ENCODE assay signal across 16 cellular contexts in the genomic region with DNA sequence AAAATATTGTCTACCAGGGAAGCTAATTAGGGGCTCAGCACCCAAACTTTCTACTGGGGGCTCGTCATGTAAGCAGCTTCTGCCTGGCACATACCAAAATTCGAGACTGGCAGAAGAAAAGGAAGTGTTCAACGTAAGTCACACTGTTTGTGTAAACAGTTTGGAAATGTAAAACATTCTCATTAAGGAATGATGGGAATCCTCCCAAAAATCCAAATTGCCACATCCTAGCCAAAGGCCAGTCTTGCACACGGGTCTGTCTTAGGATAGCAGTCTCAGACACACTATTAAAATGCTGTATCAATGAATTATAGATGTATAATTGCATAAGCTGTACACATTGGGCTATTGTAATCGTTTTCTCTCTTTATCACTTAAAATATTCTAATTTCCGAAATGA. TPM values are rescaled to one million over a fixed set of nuclear protein-coding genes. Genes with fewer than 3 reads are reported as not detected.
DNase-seq lines count a peak whose midpoint lies in the region; ATAC-seq, FAIRE-seq and TF ChIP-seq lines count a peak whose summit lies in the region.
"Had no signal": no experiment of that assay in that cellular context is flagged by ENCODE, and none has a peak within 500 bp of the region (broad histone marks: within the 10 kb centered on the region; RNA-seq: fewer than 3 reads in every experiment).

No MANE protein-coding gene starts in this region.

- intact Hi-C loops in psoas muscle (cut with DNase I), result no loop called here
- intact Hi-C loops in Calu3 (cut with micrococcal nuclease; ENCODE audit: unreplicated experiment), result no loop called here

- H3K36me3 ChIP-seq in fibroblast of lung (ENCODE audit: control insufficient read depth, insufficient read depth, low read length), result peaks cover 2% of the 10 kb centered on the region
- peaks cover 2 to 19% of the 10 kb centered on the region in 2 donors for H3K36me3 ChIP-seq in psoas muscle (ENCODE audit: insufficient read depth in 1 of 2, low read depth in 1 of 2)

- no peak overlapping the region for H2AFZ ChIP-seq in fibroblast of lung (ENCODE audit: low read length)

- peak overlapping the region; percentile 51 for H3K4me2 ChIP-seq in fibroblast of lung (ENCODE audit: extremely low read depth, insufficient read depth, low read length)

- H3K4me1 Mint-ChIP-seq in Calu3 (ENCODE audit: low read depth, unreplicated experiment), result no peaks in the 10 kb centered on the region

- peak; percentile 84 for DNase-seq in AG10803 (ENCODE audit: low read depth)
- DNase-seq in GM12892 (ENCODE audit: insufficient read length), result no peak
- peak; percentile 2 to 56 for DNase-seq in fibroblast of lung (ENCODE audit: low read depth in 2 of 2)
- no peak for DNase-seq in psoas muscle
- DNase-seq in Calu3, result no peak
- DNase-seq in NAMALWA (ENCODE audit: low spot score), result no peak
- DNase-seq in activated CD8-positive, alpha-beta memory T cell treated with anti-CD3 and anti-CD28 coated beads for 24 hours, result no peak
- DNase-seq: C1 segment of cervical spinal cord, MM.1S, NCI-H1105 treated with DMSO at 0.1 percent for 48 hours, NCI-H187, NCI-H446 treated with DMSO at 0.1 percent for 48 hours, NCI-H748 treated with DMSO at 0.1 percent for 48 hours had no signal

- no peaks in the 10 kb centered on the region for H3K9me3 Mint-ChIP-seq in Calu3 (ENCODE audit: low read depth, unreplicated experiment)

- no TSS peak for BruUV-seq in Calu3 (replicated peaks; lab: Mats Ljungman, UMichigan)

- H3K27ac ChIP-seq in fibroblast of lung (ENCODE audit: insufficient read depth, low read length), result peak overlapping the region; percentile 24
- peak overlapping the region; percentile 12 for H3K27ac ChIP-seq in psoas muscle
- H3K27ac ChIP-seq: SK-N-MC had no signal

- H3K27me3 ChIP-seq in fibroblast of lung (ENCODE audit: control insufficient read depth, insufficient read depth, low read length) (no peaks in the 10 kb centered on the region), psoas muscle (ENCODE audit: insufficient read depth in 3 of 3, low read length in 2 of 3) (no peaks in the 10 kb centered on the region)

- H4K20me1 ChIP-seq in fibroblast of lung (ENCODE audit: control insufficient read depth, extremely low read depth, insufficient read depth, low read length), result no peaks in the 10 kb centered on the region

- H3K36me3 Mint-ChIP-seq in Calu3 (ENCODE audit: insufficient read depth, unreplicated experiment), result peaks cover 9% of the 10 kb centered on the region

- FAIRE-seq in GM12892 (lab: Jason Lieb, UNC), result peak; percentile 24
- FAIRE-seq: GM12878, H1 had no signal

- no peak overlapping the region for H3K27ac Mint-ChIP-seq in Calu3 (ENCODE audit: unreplicated experiment)

- no peak for TF ChIP-seq POLR2A in GM12892 (IDR thresholded peaks at IDR 0.05; ENCODE audit: low read depth, low read length)

- H3K4me3 ChIP-seq in AG10803 (ENCODE audit: low read length), result no peak overlapping the region
- H3K4me3 ChIP-seq in fibroblast of lung (replicated peaks in 1 of 4; ENCODE audit: control extremely low read depth in 1 of 4, insufficient read depth in 1 of 4, low read depth in 3 of 4, low read length in 4 of 4), result no peak overlapping the region
- H3K4me3 ChIP-seq in psoas muscle, result no peak overlapping the region
- H3K4me3 ChIP-seq: GM12878, SK-N-MC had no signal

- ATAC-seq in psoas muscle, result no peak
- ATAC-seq: GM12878 had no signal

- peaks cover 5% of the 10 kb centered on the region for H3K79me2 ChIP-seq in fibroblast of lung (ENCODE audit: control insufficient read depth, insufficient read depth, low read length)

- H3K4me1 ChIP-seq in fibroblast of lung (ENCODE audit: control insufficient read depth, extremely low read depth, insufficient read depth, low read length) (peaks cover 8% of the 10 kb centered on the region), psoas muscle (peaks cover 47% of the 10 kb centered on the region)

- TF ChIP-seq CTCF in AG10803 (conservative IDR thresholded peaks at IDR 0.05; ENCODE audit: low read length), result no peak
- TF ChIP-seq CTCF in fibroblast of lung (conservative IDR thresholded peaks at IDR 0.05 in 1 of 2, IDR thresholded peaks at IDR 0.05 in 1 of 2; ENCODE audit: low read depth in 1 of 2, low read length in 2 of 2), result no peak
- no peak for TF ChIP-seq CTCF in psoas muscle (IDR thresholded peaks at IDR 0.05)
- TF ChIP-seq CTCF in Calu3 (IDR thresholded peaks at IDR 0.05; ENCODE audit: unreplicated experiment), result no peak

- CTCF ChIA-PET in Calu3 (lab: Charles Lee), result interaction anchor here (0.7 kb wide), 1 partner anchor 45 kb away, joined by 4 read pairs; no protein-coding TSS in a partner anchor

- H3K9me3 ChIP-seq in fibroblast of lung (ENCODE audit: control insufficient read depth, insufficient read depth, low read depth, low read length) (no peaks in the 10 kb centered on the region), psoas muscle (no peaks in the 10 kb centered on the region)

- WGBS in psoas muscle, 3 donors, result 78 to 89% (median 81%) methylated on average over 6 of the region's 6 CpGs

- no peak overlapping the region for H3K4me3 Mint-ChIP-seq in Calu3 (ENCODE audit: low read depth, unreplicated experiment)

- H3K27me3 Mint-ChIP-seq in Calu3 (ENCODE audit: unreplicated experiment), result no peaks in the 10 kb centered on the region

- H3K9ac ChIP-seq in fibroblast of lung (ENCODE audit: insufficient read depth, low read length), result no peak overlapping the region

RNA-seq across cellular contexts. Expression of gene CUL5, which starts 28.9 kb away (rescaled TPM):
- 15.8 TPM for polyA plus RNA-seq in GM12892 (2012; ENCODE audit: missing spikeins)
- total RNA-seq in fibroblast of lung (28.2 and 31.3 TPM in 2 replicates), psoas muscle (10 to 100 TPM; 57.8 to 92.2 (median 65.5) TPM), Calu3 (2022) (17.2 and 19.4 TPM in 2 replicates)
- polyA plus RNA-seq in fibroblast of lung (16.7 and 22.9 TPM in 2 replicates), psoas muscle (10 to 100 TPM; 10.5 to 38.0 (median 13.8) TPM)
- 12.1 and 16.4 TPM in 2 replicates for polyA plus RNA-seq in fibroblast of lung (2012)
- 6.1 and 14.9 TPM in 2 replicates for polyA minus RNA-seq in fibroblast of lung (ENCODE audit: low replicate concordance)

Comparison
In these comparisons a context has a peak if more than half of its experiments do, and no peak if none do; other contexts are left out.
1. DNase-seq: peak in AG10803 (single experiment) and fibroblast of lung (2 of 2); none in GM12892 (single experiment), psoas muscle (0 of 2), Calu3 (single experiment), NAMALWA (single experiment) and activated CD8-positive, alpha-beta memory T cell treated with anti-CD3 and anti-CD28 coated beads for 24 hours (single experiment).